10 cellular contexts compared by ENCODE assay signal in the genomic region with DNA sequence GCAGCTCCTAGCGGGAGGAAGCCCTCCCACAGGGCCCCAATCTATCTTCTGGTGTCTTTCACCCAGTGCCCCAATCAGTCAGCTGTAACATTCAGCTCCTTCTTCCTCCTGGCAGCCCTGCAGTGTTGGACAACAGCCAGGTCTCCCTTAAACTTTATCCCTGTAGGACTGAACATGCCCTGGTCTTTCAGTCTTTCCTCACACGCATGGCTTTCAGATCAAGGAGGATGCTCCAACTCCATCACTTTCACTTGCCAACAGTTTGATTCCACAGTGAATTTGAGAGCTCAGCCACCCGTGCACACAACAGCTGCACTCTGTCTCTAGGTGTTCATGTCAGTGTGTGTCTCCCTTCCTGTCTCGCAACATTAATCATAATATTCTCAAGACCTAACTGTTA. TPM values are rescaled to one million over a fixed set of nuclear protein-coding genes. Genes with fewer than 3 reads are reported as not detected.
DNase-seq lines count a peak whose midpoint lies in the region; ATAC-seq lines count a peak whose summit lies in the region.
"Had no signal": no experiment of that assay in that cellular context is flagged by ENCODE, and none has a peak within 500 bp of the region (broad histone marks: within the 10 kb centered on the region; RNA-seq: fewer than 3 reads in every experiment).

No MANE protein-coding gene starts in this region.

- DNase-seq in MG63 = peak; percentile 10
- peak; percentile 58 for DNase-seq in renal cortical epithelial cell (ENCODE audit: low read depth)
- DNase-seq in NCI-H510A (lab: John Stamatoyannopoulos, UW) = no peak
- DNase-seq in activated T-helper 1 cell treated with anti-CD3 and anti-CD28 coated beads, Interleukin-12 subunit alpha, Interleukin-12 subunit beta, Interleukin-2, Interleukin-4 antibody, amounts not matched to agents 30 ng/mL and 10 ng/mL and 1 ng/mL, durations not matched to agents 14 hours and 24 hours and 36 hours (ENCODE audit: low spot score) = no peak
- DNase-seq in effector CD8-positive, alpha-beta T cell (lab: John Stamatoyannopoulos, UW) = no peak
- DNase-seq in NCI-H1048 (lab: John Stamatoyannopoulos, UW) = no peak
- DNase-seq: activated CD8-positive, alpha-beta T cell treated with anti-CD3 and anti-CD28 coated beads, Interleukin-2, amount 10 ng/mL, durations not matched to agents 7 days and 5 days had no signal

- H3K27me3 Mint-ChIP-seq in activated T-helper 1 cell treated with anti-CD3 and anti-CD28 coated beads, Interleukin-12 subunit alpha, Interleukin-12 subunit beta, Interleukin-2, Interleukin-4 antibody, amounts not matched to agents 30 ng/mL and 10 ng/mL and 1 ng/mL, durations not matched to agents 14 hours and 24 hours and 36 hours (ENCODE audit: insufficient read depth) = peaks cover 20% of the 10 kb centered on the region

- no peaks in the 10 kb centered on the region for H3K4me1 Mint-ChIP-seq in activated T-helper 1 cell treated with anti-CD3 and anti-CD28 coated beads, Interleukin-12 subunit alpha, Interleukin-12 subunit beta, Interleukin-2, Interleukin-4 antibody, amounts not matched to agents 30 ng/mL and 10 ng/mL and 1 ng/mL, durations not matched to agents 14 hours and 24 hours and 36 hours (ENCODE audit: low read depth)

- intact Hi-C loops in activated T-helper 1 cell treated with anti-CD3 and anti-CD28 coated beads, Interleukin-12 subunit alpha, Interleukin-12 subunit beta, Interleukin-2, Interleukin-4 antibody, amounts not matched to agents 30 ng/mL and 10 ng/mL and 1 ng/mL, durations not matched to agents 14 hours and 24 hours and 36 hours (cut with micrococcal nuclease) = no loop called here

- no peak overlapping the region for H3K4me3 Mint-ChIP-seq in activated T-helper 1 cell treated with anti-CD3 and anti-CD28 coated beads, Interleukin-12 subunit alpha, Interleukin-12 subunit beta, Interleukin-2, Interleukin-4 antibody, amounts not matched to agents 30 ng/mL and 10 ng/mL and 1 ng/mL, durations not matched to agents 14 hours and 24 hours and 36 hours
- H3K4me3 Mint-ChIP-seq: activated CD8-positive, alpha-beta T cell treated with anti-CD3 and anti-CD28 coated beads, Interleukin-2, amount 10 ng/mL, durations not matched to agents 7 days and 5 days had no signal

- ATAC-seq in GM19043 (IDR thresholded peaks at IDR 0.05; ENCODE audit: low read depth, unreplicated experiment) = peak; percentile 77
- ATAC-seq in HG02678 (IDR thresholded peaks at IDR 0.05; ENCODE audit: unreplicated experiment) = peak; percentile 71
- ATAC-seq: activated CD8-positive, alpha-beta T cell treated with anti-CD3 and anti-CD28 coated beads, Interleukin-2, amount 10 ng/mL, durations not matched to agents 7 days and 5 days had no signal

- H3K9me3 Mint-ChIP-seq in activated T-helper 1 cell treated with anti-CD3 and anti-CD28 coated beads, Interleukin-12 subunit alpha, Interleukin-12 subunit beta, Interleukin-2, Interleukin-4 antibody, amounts not matched to agents 30 ng/mL and 10 ng/mL and 1 ng/mL, durations not matched to agents 14 hours and 24 hours and 36 hours = no peaks in the 10 kb centered on the region

- no peaks in the 10 kb centered on the region for H3K9me3 ChIP-seq in MG63

- H3K27me3 ChIP-seq in MG63 = no peaks in the 10 kb centered on the region

- no peak overlapping the region for H3K27ac Mint-ChIP-seq in activated T-helper 1 cell treated with anti-CD3 and anti-CD28 coated beads, Interleukin-12 subunit alpha, Interleukin-12 subunit beta, Interleukin-2, Interleukin-4 antibody, amounts not matched to agents 30 ng/mL and 10 ng/mL and 1 ng/mL, durations not matched to agents 14 hours and 24 hours and 36 hours
- H3K27ac Mint-ChIP-seq: activated CD8-positive, alpha-beta T cell treated with anti-CD3 and anti-CD28 coated beads, Interleukin-2, amount 10 ng/mL, durations not matched to agents 7 days and 5 days had no signal

- H3K4me3 ChIP-seq in MG63 = no peak overlapping the region

- no peaks in the 10 kb centered on the region for H3K36me3 Mint-ChIP-seq in activated T-helper 1 cell treated with anti-CD3 and anti-CD28 coated beads, Interleukin-12 subunit alpha, Interleukin-12 subunit beta, Interleukin-2, Interleukin-4 antibody, amounts not matched to agents 30 ng/mL and 10 ng/mL and 1 ng/mL, durations not matched to agents 14 hours and 24 hours and 36 hours (ENCODE audit: low read depth)

- H3K36me3 ChIP-seq in MG63 = no peaks in the 10 kb centered on the region

RNA-seq across cellular contexts. Expression of gene LRRC34, which starts 28.5 kb away (rescaled TPM):
- total RNA-seq in MG63 (2014; rRNA removed; shearing (Covaris generic); ENCODE audit: low replicate concordance) = 3.9 and 12.2 TPM in 2 replicates
- total RNA-seq in renal cortical epithelial cell = 5.2 and 8.0 TPM in 2 replicates
- total RNA-seq in activated T-helper 1 cell treated with anti-CD3 and anti-CD28 coated beads, Interleukin-12 subunit alpha, Interleukin-12 subunit beta, Interleukin-2, Interleukin-4 antibody, amounts not matched to agents 30 ng/mL and 10 ng/mL and 1 ng/mL, durations not matched to agents 14 hours and 24 hours and 36 hours = 2.8 and 2.9 TPM in 2 replicates

RNA-seq across cellular contexts. Expression of gene LRRIQ4, which starts 28.5 kb away (rescaled TPM):
- total RNA-seq in MG63 (2014; rRNA removed; shearing (Covaris generic); ENCODE audit: low replicate concordance) = not detected in 2 replicates
- 0.17 TPM in 1 of 2 replicates, not detected in the other for total RNA-seq in renal cortical epithelial cell
- total RNA-seq in activated T-helper 1 cell treated with anti-CD3 and anti-CD28 coated beads, Interleukin-12 subunit alpha, Interleukin-12 subunit beta, Interleukin-2, Interleukin-4 antibody, amounts not matched to agents 30 ng/mL and 10 ng/mL and 1 ng/mL, durations not matched to agents 14 hours and 24 hours and 36 hours = 0.10 and 0.12 TPM in 2 replicates

RNA-seq across cellular contexts. Expression of gene LRRC31, which starts 28.6 kb away (rescaled TPM):
- not detected in 2 replicates for total RNA-seq in MG63 (2014; rRNA removed; shearing (Covaris generic); ENCODE audit: low replicate concordance)
- 1.2 and 1.8 TPM in 2 replicates for total RNA-seq in renal cortical epithelial cell
- not detected in 2 replicates for total RNA-seq in activated T-helper 1 cell treated with anti-CD3 and anti-CD28 coated beads, Interleukin-12 subunit alpha, Interleukin-12 subunit beta, Interleukin-2, Interleukin-4 antibody, amounts not matched to agents 30 ng/mL and 10 ng/mL and 1 ng/mL, durations not matched to agents 14 hours and 24 hours and 36 hours
- total RNA-seq: activated CD8-positive, alpha-beta T cell treated with anti-CD3 and anti-CD28 coated beads, Interleukin-2, amount 10 ng/mL, durations not matched to agents 7 days and 5 days; NCI-H460 had no signal

Comparison
In these comparisons a context has a peak if more than half of its experiments do, and no peak if none do; other contexts are left out.
1. DNase-seq: peak in MG63 (single experiment) and renal cortical epithelial cell (single experiment); none in NCI-H510A (single experiment), activated T-helper 1 cell treated with anti-CD3 and anti-CD28 coated beads, Interleukin-12 subunit alpha, Interleukin-12 subunit beta, Interleukin-2, Interleukin-4 antibody, amounts not matched to agents 30 ng/mL and 10 ng/mL and 1 ng/mL, durations not matched to agents 14 hours and 24 hours and 36 hours (single experiment), effector CD8-positive, alpha-beta T cell (single experiment) and NCI-H1048 (single experiment).